In genomic region chr22:23750744-23751440, GRCh38 we compare ENCODE assay signal across 8 cellular contexts. TPM values are rescaled to one million over a fixed set of nuclear protein-coding genes. Genes with fewer than 3 reads are reported as not detected.
A peak's percentile ranks its signal among the peaks of the same experiment; 100 is the strongest.
DNase-seq lines count a peak whose midpoint lies in the region; ATAC-seq and TF ChIP-seq lines count a peak whose summit lies in the region.

ZNF70 (minus strand) TSS chr22:23751112; CDS start chr22:23745140, 5,972 bp downstream.

- no peaks in the 10 kb centered on the region for H3K9me3 Mint-ChIP-seq in neural progenitor cell

- H3K4me1 ChIP-seq in neural progenitor cell (peaks cover 7% of the 10 kb centered on the region), stomach smooth muscle (ENCODE audit: control insufficient read depth, insufficient read depth, low read length) (peaks cover 8% of the 10 kb centered on the region)

- H3K27me3 ChIP-seq in neural progenitor cell (no peaks in the 10 kb centered on the region), stomach smooth muscle (ENCODE audit: control insufficient read depth in 1 of 2, insufficient read depth in 2 of 2, low read length in 2 of 2) (no peaks in the 10 kb centered on the region)

- peaks cover 9% of the 10 kb centered on the region for H3F3A ChIP-seq in neural progenitor cell (ENCODE audit: low read depth)

- CTCF ChIA-PET in RWPE1 (lab: Yijun Ruan, JAX): no interaction called here

- no peaks in the 10 kb centered on the region for H3K9me3 ChIP-seq in neural progenitor cell (ENCODE audit: low read depth)
- no peaks in the 10 kb centered on the region for H3K9me3 ChIP-seq in stomach smooth muscle (ENCODE audit: control insufficient read depth in 2 of 2, low read length in 2 of 2)

- peak; percentile 86 for DNase-seq in Caki2 (ENCODE audit: low read depth)
- DNase-seq in KG1 (lab: John Stamatoyannopoulos, UW): peak; percentile 87
- DNase-seq in RWPE1 (ENCODE audit: low spot score): peak; percentile 80
- DNase-seq in activated effector memory CD4-positive, alpha-beta T cell treated with Interleukin-2 at 50 U/mL for 16 hours: peak; percentile 78
- peak; percentile 84 for DNase-seq in fibroblast of villous mesenchyme (ENCODE audit: low read depth)
- DNase-seq in neural progenitor cell (ENCODE audit: low spot score): peak; percentile 97

- ATAC-seq in GM21390 (IDR thresholded peaks at IDR 0.05; ENCODE audit: unreplicated experiment): peak; percentile 68

- H3K4me3 Mint-ChIP-seq in neural progenitor cell: peak within 1 kb of the TSS; percentile 87

- H3K79me2 ChIP-seq in neural progenitor cell (ENCODE audit: low read depth): no peaks in the 10 kb centered on the region

- H3K9ac ChIP-seq in neural progenitor cell: peak within 1 kb of the TSS; percentile 61
- peak within 1 kb of the TSS; percentile 90 to 95 for H3K9ac ChIP-seq in stomach smooth muscle (ENCODE audit: low read length in 2 of 2)

- peak within 1 kb of the TSS; percentile 87 for H2AFZ ChIP-seq in neural progenitor cell (replicated peaks)

- TF ChIP-seq CTCF in RWPE1 (conservative IDR thresholded peaks at IDR 0.05; ENCODE audit: low read depth) (no peak), fibroblast of villous mesenchyme (IDR thresholded peaks at IDR 0.05; ENCODE audit: insufficient read depth, low read depth, low read length) (peak; percentile 29), neural progenitor cell (IDR thresholded peaks at IDR 0.05) (peak; percentile 51)

- H3K27me3 Mint-ChIP-seq in neural progenitor cell (ENCODE audit: insufficient read depth, low read depth): peaks cover 5% of the 10 kb centered on the region

- H3K4me3 ChIP-seq in fibroblast of villous mesenchyme (ENCODE audit: low read depth, low read length) (peak within 1 kb of the TSS; percentile 89), neural progenitor cell (peak within 1 kb of the TSS; percentile 88), stomach smooth muscle (ENCODE audit: low read length in 2 of 2) (peak within 1 kb of the TSS; percentile 88 to 89)

- H3K4me1 Mint-ChIP-seq in neural progenitor cell: peaks cover 29% of the 10 kb centered on the region

- peak within 1 kb of the TSS; percentile 87 for H3K27ac ChIP-seq in RWPE1
- peak within 1 kb of the TSS; percentile 82 for H3K27ac ChIP-seq in neural progenitor cell
- peak within 1 kb of the TSS; percentile 82 for H3K27ac ChIP-seq in stomach smooth muscle (ENCODE audit: low read length)

- POLR2A ChIA-PET in RWPE1 (lab: Yijun Ruan, JAX; ENCODE audit: low non-redundant PET): interaction anchor here (0.6 kb wide), 1 partner anchor 13 kb away, joined by 4 read pairs; no protein-coding TSS in a partner anchor

- no peaks in the 10 kb centered on the region for H3K36me3 ChIP-seq in neural progenitor cell
- no peaks in the 10 kb centered on the region for H3K36me3 ChIP-seq in stomach smooth muscle (ENCODE audit: control insufficient read depth in 2 of 2, insufficient read depth in 2 of 2, low read length in 2 of 2)

- H3K36me3 Mint-ChIP-seq in neural progenitor cell: peaks cover 2% of the 10 kb centered on the region

- H3K27ac Mint-ChIP-seq in neural progenitor cell: peak within 1 kb of the TSS; percentile 53

- no peaks in the 10 kb centered on the region for H4K20me1 ChIP-seq in neural progenitor cell (ENCODE audit: low read depth)

- in situ Hi-C loops in Caki2 (cut with HindIII; ENCODE audit: low pct_unique_long_range_greater_than_20kb, low sequenced_read_pairs): no loop called here

- H3K4me2 ChIP-seq in neural progenitor cell: peak within 1 kb of the TSS; percentile 95

RNA-seq across cellular contexts. Expression of gene ZNF70, which starts in this region (rescaled TPM):
- 7.7 and 9.0 TPM in 2 replicates for total RNA-seq in Caki2 (2014; rRNA removed; shearing (Covaris generic); ENCODE audit: low replicate concordance)
- total RNA-seq in fibroblast of villous mesenchyme (7.8 and 8.4 TPM in 2 replicates), neural progenitor cell (ENCODE audit: low replicate concordance) (3.9 and 4.6 TPM in 2 replicates)

Comparison
In these comparisons a context has a peak if more than half of its experiments do, and no peak if none do; other contexts are left out.
1. Peak in every context shown above with its lines: DNase-seq, ATAC-seq, H3K4me3 ChIP-seq and H3K27ac ChIP-seq.